ENCODE assay signal across 8 cellular contexts in the genomic region with DNA sequence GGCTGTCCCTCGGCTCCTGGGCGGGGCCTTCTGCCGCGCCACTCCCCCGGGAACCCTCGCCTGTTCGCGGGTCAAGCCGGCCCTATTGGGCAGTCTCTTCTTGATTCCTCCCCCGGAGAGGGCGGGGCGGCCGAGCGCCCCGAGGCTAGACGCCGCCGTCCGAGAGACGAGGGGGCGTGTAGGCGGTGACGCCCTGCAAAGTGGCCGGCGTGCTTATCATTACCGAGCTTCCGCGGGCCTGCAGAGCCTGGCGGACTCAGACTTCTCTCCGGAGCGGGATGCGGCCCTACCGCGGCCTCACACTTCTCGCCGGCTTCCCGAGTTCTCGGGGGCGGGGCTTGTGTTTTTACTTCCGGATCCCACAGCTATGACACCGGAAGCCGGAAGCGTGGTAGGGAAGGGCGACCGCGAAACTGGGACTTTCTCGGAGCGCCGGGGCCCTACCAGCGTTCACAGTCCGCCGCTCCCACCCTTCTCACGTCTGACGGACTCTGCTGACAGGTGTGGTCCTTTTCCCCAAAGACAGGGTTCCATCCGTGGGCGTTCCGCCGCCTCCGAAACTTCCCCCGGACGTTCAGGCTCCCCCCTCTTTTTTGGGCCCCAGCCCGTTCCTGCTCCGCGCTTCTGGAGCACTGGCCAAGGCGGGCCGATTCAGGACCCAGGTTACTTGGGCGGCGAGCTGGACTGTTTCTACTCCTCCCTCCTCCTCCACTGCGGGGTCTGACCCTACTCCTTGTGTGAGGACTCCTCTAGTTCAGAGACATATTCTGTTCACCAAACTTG. TPM values are rescaled to one million over a fixed set of nuclear protein-coding genes. Genes with fewer than 3 reads are reported as not detected.
DNase-seq lines count a peak whose midpoint lies in the region; ATAC-seq and TF ChIP-seq lines count a peak whose summit lies in the region.

A gene with protein sequence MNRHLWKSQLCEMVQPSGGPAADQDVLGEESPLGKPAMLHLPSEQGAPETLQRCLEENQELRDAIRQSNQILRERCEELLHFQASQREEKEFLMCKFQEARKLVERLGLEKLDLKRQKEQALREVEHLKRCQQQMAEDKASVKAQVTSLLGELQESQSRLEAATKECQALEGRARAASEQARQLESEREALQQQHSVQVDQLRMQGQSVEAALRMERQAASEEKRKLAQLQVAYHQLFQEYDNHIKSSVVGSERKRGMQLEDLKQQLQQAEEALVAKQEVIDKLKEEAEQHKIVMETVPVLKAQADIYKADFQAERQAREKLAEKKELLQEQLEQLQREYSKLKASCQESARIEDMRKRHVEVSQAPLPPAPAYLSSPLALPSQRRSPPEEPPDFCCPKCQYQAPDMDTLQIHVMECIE (plus strand): TSS at position 376 of the 783 bp plus-strand sequence. CDS start 4,383 bp downstream, outside the sequence.

- POLR2A ChIA-PET in activated naive CD8-positive, alpha-beta T cell treated with anti-CD3 and anti-CD28 coated beads, Interleukin-2, amount 10 ng/mL, durations not matched to agents 7 days and 5 days (lab: Charles Lee) = interaction anchor here (0.6 to 1.9 kb wide), 6 partner anchors 57 to 509 kb away, joined by 3 to 10 read pairs (median 4); a partner anchor contains a TSS

- H3K27ac ChIP-seq in SU-DHL-6 (ENCODE audit: low read depth, low read length) (peak within 1 kb of the TSS; percentile 98), parathyroid adenoma (peak within 1 kb of the TSS; percentile 89), tibial nerve (peak within 1 kb of the TSS; percentile 73 to 90 (median 84))

- H3K9me3 Mint-ChIP-seq in activated naive CD8-positive, alpha-beta T cell treated with anti-CD3 and anti-CD28 coated beads, Interleukin-2, amount 10 ng/mL, durations not matched to agents 7 days and 5 days = no peaks in the 10 kb centered on the region

- peak within 1 kb of the TSS; percentile 96 for H3K4me3 Mint-ChIP-seq in activated naive CD8-positive, alpha-beta T cell treated with anti-CD3 and anti-CD28 coated beads, Interleukin-2, amount 10 ng/mL, durations not matched to agents 7 days and 5 days

- peaks cover 8% of the 10 kb centered on the region; the same call in 1 of the 2 replicates for H3F3A ChIP-seq in SU-DHL-6 (ENCODE audit: insufficient read depth)

- no peaks in the 10 kb centered on the region for H3K36me3 ChIP-seq in SU-DHL-6 (ENCODE audit: low read length)
- H3K36me3 ChIP-seq in parathyroid adenoma (ENCODE audit: control insufficient read depth, insufficient read depth, low read length) = no peaks in the 10 kb centered on the region
- H3K36me3 ChIP-seq in tibial nerve = no peaks in the 10 kb centered on the region

- no peak for TF ChIP-seq CTCF in GM12864 (IDR thresholded peaks at IDR 0.05; ENCODE audit: low read depth, low read length, missing control alignments)
- no peak for TF ChIP-seq CTCF in SU-DHL-6 (IDR thresholded peaks at IDR 0.05; ENCODE audit: insufficient read depth, low read length, poor library complexity, severe bottlenecking)
- TF ChIP-seq CTCF in parathyroid adenoma (IDR thresholded peaks at IDR 0.05) = no peak
- TF ChIP-seq CTCF in tibial nerve (IDR thresholded peaks at IDR 0.05) = no peak

- 0 to 41% methylated on average over 25 to 32 of the region's 69 CpGs for WGBS in tibial nerve, 2 donors

- peak in 1 of 2 donors; percentile 66 for TF ChIP-seq EP300 in tibial nerve (IDR thresholded peaks at IDR 0.05)

- H3K27me3 Mint-ChIP-seq in activated naive CD8-positive, alpha-beta T cell treated with anti-CD3 and anti-CD28 coated beads, Interleukin-2, amount 10 ng/mL, durations not matched to agents 7 days and 5 days = no peaks in the 10 kb centered on the region

- DNase-seq in GM12864 (ENCODE audit: low read depth) = peak; percentile 55
- DNase-seq in NCI-H128 (lab: John Stamatoyannopoulos, UW; ENCODE audit: unreplicated experiment) = peak; percentile 83
- DNase-seq in activated naive CD8-positive, alpha-beta T cell treated with anti-CD3 and anti-CD28 coated beads, Interleukin-2, amount 10 ng/mL, durations not matched to agents 7 days and 5 days = peak; percentile 93
- DNase-seq in Right ventricle myocardium inferior (ENCODE audit: missing footprints) = peak; percentile 93
- DNase-seq in tibial nerve (ENCODE audit: low spot score in 2 of 2) = peak; percentile 81 to 88

- H4K20me1 ChIP-seq in SU-DHL-6 (ENCODE audit: low read depth, low read length) = no peaks in the 10 kb centered on the region

- H3K4me3 ChIP-seq in GM12864 (ENCODE audit: low read depth, low read length) (peak within 1 kb of the TSS; percentile 60), SU-DHL-6 (ENCODE audit: insufficient read depth, low read length, poor library complexity, severe bottlenecking) (peak within 1 kb of the TSS; percentile 95), parathyroid adenoma (ENCODE audit: low read depth, low read length) (peak within 1 kb of the TSS; percentile 89), tibial nerve (peak within 1 kb of the TSS; percentile 54 to 72 (median 70))

- H3K9ac ChIP-seq in SU-DHL-6 (ENCODE audit: low read length) (peak within 1 kb of the TSS; percentile 98), parathyroid adenoma (peak within 1 kb of the TSS; percentile 61)

- H3K4me1 ChIP-seq in parathyroid adenoma (no peaks in the 10 kb centered on the region), tibial nerve (peaks cover 0 to 40% (median 8%) of the 10 kb centered on the region in 4 donors)

- peak within 1 kb of the TSS; percentile 84 for H3K27ac Mint-ChIP-seq in activated naive CD8-positive, alpha-beta T cell treated with anti-CD3 and anti-CD28 coated beads, Interleukin-2, amount 10 ng/mL, durations not matched to agents 7 days and 5 days

- peak; percentile 83 for ATAC-seq in HG02678 (IDR thresholded peaks at IDR 0.05; ENCODE audit: unreplicated experiment)
- peak; percentile 79 for ATAC-seq in activated naive CD8-positive, alpha-beta T cell treated with anti-CD3 and anti-CD28 coated beads, Interleukin-2, amount 10 ng/mL, durations not matched to agents 7 days and 5 days (ENCODE audit: low read depth)
- ATAC-seq in Right ventricle myocardium inferior = peak; percentile 96

- no peaks in the 10 kb centered on the region for H3K9me2 ChIP-seq in SU-DHL-6 (replicated peaks; ENCODE audit: insufficient read depth, low read length)

- peaks cover 34% of the 10 kb centered on the region for H3K4me1 Mint-ChIP-seq in activated naive CD8-positive, alpha-beta T cell treated with anti-CD3 and anti-CD28 coated beads, Interleukin-2, amount 10 ng/mL, durations not matched to agents 7 days and 5 days

- H3K79me2 ChIP-seq in SU-DHL-6 (ENCODE audit: insufficient read depth, low read length) (peaks cover 43% of the 10 kb centered on the region), parathyroid adenoma (peaks cover 18% of the 10 kb centered on the region)

- peak within 1 kb of the TSS; percentile 91 for H3K4me2 ChIP-seq in SU-DHL-6 (ENCODE audit: low read depth, low read length, poor library complexity, severe bottlenecking)
- H3K4me2 ChIP-seq in parathyroid adenoma (ENCODE audit: low read length) = peak within 1 kb of the TSS; percentile 77

- intact Hi-C loops in Right ventricle myocardium inferior (cut with DNase I) = no loop called here

- no peaks in the 10 kb centered on the region for H3K27me3 ChIP-seq in SU-DHL-6 (ENCODE audit: low read length)
- no peaks in the 10 kb centered on the region for H3K27me3 ChIP-seq in parathyroid adenoma (ENCODE audit: control insufficient read depth, insufficient read depth, low read length)
- no peaks in the 10 kb centered on the region for H3K27me3 ChIP-seq in tibial nerve

- H3K36me3 Mint-ChIP-seq in activated naive CD8-positive, alpha-beta T cell treated with anti-CD3 and anti-CD28 coated beads, Interleukin-2, amount 10 ng/mL, durations not matched to agents 7 days and 5 days = peaks cover 14% of the 10 kb centered on the region

- peak within 1 kb of the TSS; percentile 48 for H2AFZ ChIP-seq in SU-DHL-6 (ENCODE audit: low read depth, low read length, severe bottlenecking)
- peak within 1 kb of the TSS; percentile 79 for H2AFZ ChIP-seq in parathyroid adenoma

- no peaks in the 10 kb centered on the region for H3K9me3 ChIP-seq in SU-DHL-6 (ENCODE audit: insufficient read depth, low read length)
- H3K9me3 ChIP-seq in parathyroid adenoma (ENCODE audit: control insufficient read depth, low read length) = no peaks in the 10 kb centered on the region
- H3K9me3 ChIP-seq in tibial nerve = no peaks in the 10 kb centered on the region

- TF ChIP-seq POLR2A in tibial nerve (IDR thresholded peaks at IDR 0.05) = peak in 1 of 2 donors; percentile 28

RNA-seq across cellular contexts. Expression of the gene that starts here (rescaled TPM):
- total RNA-seq in activated naive CD8-positive, alpha-beta T cell treated with anti-CD3 and anti-CD28 coated beads, Interleukin-2, amount 10 ng/mL, durations not matched to agents 7 days and 5 days = 10 to 100 TPM; 56.1 to 61.7 TPM
- total RNA-seq in Right ventricle myocardium inferior (15.5 TPM), tibial nerve (10 to 100 TPM; 14.2 to 43.1 (median 29.0) TPM)

Comparison
In these comparisons a context has a peak if more than half of its experiments do, and no peak if none do; other contexts are left out.
1. Peak in every context shown above with its lines: DNase-seq, ATAC-seq, H3K4me3 ChIP-seq and H3K27ac ChIP-seq.